In genomic region chr4:69617083-69617694, GRCh38 we compare ENCODE assay signal across 8 cellular contexts. TPM values are rescaled to one million over a fixed set of nuclear protein-coding genes. Genes with fewer than 3 reads are reported as not detected.
DNase-seq lines count a peak whose midpoint lies in the region; ATAC-seq and TF ChIP-seq lines count a peak whose summit lies in the region.

No MANE protein-coding gene starts in this region.

- intact Hi-C loops in PC-9 (cut with micrococcal nuclease; ENCODE audit: unreplicated experiment), result loop anchor here (2.0 kb wide), 1 partner anchor 298 kb away; no protein-coding TSS in a partner anchor

- peak; percentile 57 for TF ChIP-seq CTCF in PC-9 (conservative IDR thresholded peaks at IDR 0.05)

- H3K4me3 ChIP-seq in PC-9, result no peak overlapping the region

- peak; percentile 48 for ATAC-seq in GM18861 (IDR thresholded peaks at IDR 0.05; ENCODE audit: unreplicated experiment)
- ATAC-seq in GM18505 (IDR thresholded peaks at IDR 0.05; ENCODE audit: unreplicated experiment), result no peak
- no peak for ATAC-seq in activated CD8-positive, alpha-beta T cell treated with anti-CD3 and anti-CD28 coated beads, Interleukin-2, amount 10 ng/mL, durations not matched to agents 7 days and 5 days

- no peaks in the 10 kb centered on the region for H3K9me2 ChIP-seq in PC-9 (ENCODE audit: insufficient read depth)

- no peaks in the 10 kb centered on the region for H3K9me3 ChIP-seq in PC-9 (ENCODE audit: insufficient read depth, low read depth)

- POLR2A ChIA-PET in PC-9 (lab: Charles Lee; ENCODE audit: unreplicated experiment), result no interaction called here
- POLR2A ChIA-PET in activated CD8-positive, alpha-beta T cell treated with anti-CD3 and anti-CD28 coated beads, Interleukin-2, amount 10 ng/mL, durations not matched to agents 7 days and 5 days (lab: Charles Lee), result no interaction called here

- H3K27me3 ChIP-seq in PC-9 (ENCODE audit: insufficient read depth, low read depth), result no peaks in the 10 kb centered on the region

- no peaks in the 10 kb centered on the region for H3F3A ChIP-seq in PC-9 (ENCODE audit: insufficient read depth, low read depth)

- H3K4me2 ChIP-seq in PC-9, result no peak overlapping the region

- H2AFZ ChIP-seq in PC-9, result no peak overlapping the region

- H3K4me1 Mint-ChIP-seq in activated CD8-positive, alpha-beta T cell treated with anti-CD3 and anti-CD28 coated beads, Interleukin-2, amount 10 ng/mL, durations not matched to agents 7 days and 5 days (ENCODE audit: low read depth), result no peaks in the 10 kb centered on the region

- H3K36me3 ChIP-seq in PC-9 (ENCODE audit: low read depth), result no peaks in the 10 kb centered on the region

- CTCF ChIA-PET in PC-9 (lab: Charles Lee), result no interaction called here
- CTCF ChIA-PET in activated CD8-positive, alpha-beta T cell treated with anti-CD3 and anti-CD28 coated beads, Interleukin-2, amount 10 ng/mL, durations not matched to agents 7 days and 5 days (lab: Charles Lee), result no interaction called here

- no peaks in the 10 kb centered on the region for H3K27me3 Mint-ChIP-seq in activated CD8-positive, alpha-beta T cell treated with anti-CD3 and anti-CD28 coated beads, Interleukin-2, amount 10 ng/mL, durations not matched to agents 7 days and 5 days (ENCODE audit: low read depth)

- H3K9me3 Mint-ChIP-seq in activated CD8-positive, alpha-beta T cell treated with anti-CD3 and anti-CD28 coated beads, Interleukin-2, amount 10 ng/mL, durations not matched to agents 7 days and 5 days (ENCODE audit: insufficient read depth), result no peaks in the 10 kb centered on the region

- no peaks in the 10 kb centered on the region for H3K36me3 Mint-ChIP-seq in activated CD8-positive, alpha-beta T cell treated with anti-CD3 and anti-CD28 coated beads, Interleukin-2, amount 10 ng/mL, durations not matched to agents 7 days and 5 days (ENCODE audit: low read depth)

- no peaks in the 10 kb centered on the region for H3K79me2 ChIP-seq in PC-9 (ENCODE audit: low read depth)

- DNase-seq in A172 (ENCODE audit: low spot score), result peak; percentile 18
- DNase-seq in PC-9, result no peak
- DNase-seq in glomerular visceral epithelial cell (ENCODE audit: extremely low spot score), result peak; percentile 63
- no peak for DNase-seq in activated T-cell treated with anti-CD3 and anti-CD28 coated beads for 4 hours
- DNase-seq in activated CD8-positive, alpha-beta T cell treated with anti-CD3 and anti-CD28 coated beads, Interleukin-2, amount 10 ng/mL, durations not matched to agents 7 days and 5 days, result no peak
- DNase-seq in effector CD8-positive, alpha-beta T cell (lab: John Stamatoyannopoulos, UW), result no peak

- H3K4me1 ChIP-seq in PC-9 (replicated peaks; ENCODE audit: insufficient read depth), result no peaks in the 10 kb centered on the region

- H3K27ac Mint-ChIP-seq in activated CD8-positive, alpha-beta T cell treated with anti-CD3 and anti-CD28 coated beads, Interleukin-2, amount 10 ng/mL, durations not matched to agents 7 days and 5 days, result no peak overlapping the region

- no peaks in the 10 kb centered on the region for H4K20me1 ChIP-seq in PC-9 (ENCODE audit: insufficient read depth)

- BruUV-seq in PC-9 (replicated peaks; lab: Mats Ljungman, UMichigan), result no TSS peak

- H3K4me3 Mint-ChIP-seq in activated CD8-positive, alpha-beta T cell treated with anti-CD3 and anti-CD28 coated beads, Interleukin-2, amount 10 ng/mL, durations not matched to agents 7 days and 5 days, result no peak overlapping the region

- TF ChIP-seq POLR2A in GM18505 (IDR thresholded peaks at IDR 0.05; ENCODE audit: borderline replicate concordance, extremely low read depth, insufficient read depth, insufficient read length), result no peak

- no peak overlapping the region for H3K27ac ChIP-seq in PC-9

RNA-seq across cellular contexts. Expression of gene UGT2A2, which starts 22.3 kb away (rescaled TPM):
- total RNA-seq in A172 (2014; rRNA removed; shearing (Covaris generic)), result not detected in 2 replicates
- not detected in 2 replicates for total RNA-seq in PC-9 (2021)
- not detected for total RNA-seq in activated CD8-positive, alpha-beta T cell treated with anti-CD3 and anti-CD28 coated beads, Interleukin-2, amount 10 ng/mL, durations not matched to agents 7 days and 5 days

RNA-seq across cellular contexts. Expression of gene UGT2A1, which starts 35.9 kb away (rescaled TPM):
- not detected in 2 replicates for total RNA-seq in A172 (2014; rRNA removed; shearing (Covaris generic))
- not detected in 2 replicates for total RNA-seq in PC-9 (2021)
- total RNA-seq in activated CD8-positive, alpha-beta T cell treated with anti-CD3 and anti-CD28 coated beads, Interleukin-2, amount 10 ng/mL, durations not matched to agents 7 days and 5 days, result not detected

Comparison
In these comparisons a context has a peak if more than half of its experiments do, and no peak if none do; other contexts are left out.
1. DNase-seq: peak in A172 (single experiment) and glomerular visceral epithelial cell (single experiment); none in PC-9 (0 of 2), activated T-cell treated with anti-CD3 and anti-CD28 coated beads for 4 hours (single experiment), activated CD8-positive, alpha-beta T cell treated with anti-CD3 and anti-CD28 coated beads, Interleukin-2, amount 10 ng/mL, durations not matched to agents 7 days and 5 days (single experiment) and effector CD8-positive, alpha-beta T cell (single experiment).